ENCODE assay signal across 17 cellular contexts in genomic region chr7:986766-987722, GRCh38. TPM values are rescaled to one million over a fixed set of nuclear protein-coding genes. Genes with fewer than 3 reads are reported as not detected.
"Had no signal": no experiment of that assay in that cellular context is flagged by ENCODE, and none has a peak within 500 bp of the region (broad histone marks: within the 10 kb centered on the region; RNA-seq: fewer than 3 reads in every experiment).

No MANE protein-coding gene starts in this region.

- DNase-seq: activated CD4-positive, alpha-beta T cell treated with anti-CD3 and anti-CD28 coated beads for 48 hours; anterior cingulate cortex; dorsolateral prefrontal cortex; hypothalamus; naive B cell; posterior cingulate gyrus; substantia nigra; transverse colon had no signal

- H3K9me3 ChIP-seq: transverse colon had no signal

- H3K27ac ChIP-seq: dorsolateral prefrontal cortex, transverse colon had no signal

- FAIRE-seq: bronchial epithelial cell, endometrium, small intestine had no signal

- H3K4me3 ChIP-seq: dorsolateral prefrontal cortex, lung, transverse colon had no signal

- H3K36me3 ChIP-seq: transverse colon had no signal

- H3K9me3 Mint-ChIP-seq: activated naive CD4-positive, alpha-beta T cell treated with anti-CD3 and anti-CD28 coated beads, Interleukin-2, amount 50 U/mL, for 72 hours; naive B cell; stimulated activated effector memory CD8-positive, alpha-beta T cell treated with anti-CD3 and anti-CD28 coated beads, Interleukin-12 subunit alpha, Interleukin-12 subunit beta, amount 100 ng/mL, for 72 hours; T-helper 1 cell treated with Interleukin-12 subunit alpha and Interleukin-12 subunit beta and Interleukin-4 antibody, amounts not matched to agents 30 μg/mL and 1 μg/mL, for 36 hours had no signal

- H3K36me3 Mint-ChIP-seq: activated naive CD4-positive, alpha-beta T cell treated with anti-CD3 and anti-CD28 coated beads, Interleukin-2, amount 50 U/mL, for 72 hours; naive B cell; stimulated activated effector memory CD8-positive, alpha-beta T cell treated with anti-CD3 and anti-CD28 coated beads, Interleukin-12 subunit alpha, Interleukin-12 subunit beta, amount 100 ng/mL, for 72 hours had no signal

- ATAC-seq: activated naive CD4-positive, alpha-beta T cell treated with anti-CD3 and anti-CD28 coated beads, Interleukin-2, amount 50 U/mL, for 72 hours; esophagus mucosa had no signal

- H3K4me1 Mint-ChIP-seq: naive B cell; stimulated activated effector memory CD8-positive, alpha-beta T cell treated with anti-CD3 and anti-CD28 coated beads, Interleukin-12 subunit alpha, Interleukin-12 subunit beta, amount 100 ng/mL, for 72 hours had no signal

- H3K27ac Mint-ChIP-seq: activated naive CD4-positive, alpha-beta T cell treated with anti-CD3 and anti-CD28 coated beads, Interleukin-2, amount 50 U/mL, for 72 hours; stimulated activated effector memory CD8-positive, alpha-beta T cell treated with anti-CD3 and anti-CD28 coated beads, Interleukin-12 subunit alpha, Interleukin-12 subunit beta, amount 100 ng/mL, for 72 hours; T-helper 1 cell treated with Interleukin-12 subunit alpha and Interleukin-12 subunit beta and Interleukin-4 antibody, amounts not matched to agents 30 μg/mL and 1 μg/mL, for 36 hours had no signal

- H3K4me3 Mint-ChIP-seq: naive B cell; stimulated activated effector memory CD8-positive, alpha-beta T cell treated with anti-CD3 and anti-CD28 coated beads, Interleukin-12 subunit alpha, Interleukin-12 subunit beta, amount 100 ng/mL, for 72 hours; T-helper 1 cell treated with Interleukin-12 subunit alpha and Interleukin-12 subunit beta and Interleukin-4 antibody, amounts not matched to agents 30 μg/mL and 1 μg/mL, for 36 hours had no signal

RNA-seq across cellular contexts. Expression of gene CYP2W1, which starts 4.1 kb away (rescaled TPM):
- total RNA-seq: activated naive CD4-positive, alpha-beta T cell treated with anti-CD3 and anti-CD28 coated beads, Interleukin-2, amount 50 U/mL, for 72 hours; bronchial epithelial cell; glomerular endothelial cell had no signal
